In the genomic region with DNA sequence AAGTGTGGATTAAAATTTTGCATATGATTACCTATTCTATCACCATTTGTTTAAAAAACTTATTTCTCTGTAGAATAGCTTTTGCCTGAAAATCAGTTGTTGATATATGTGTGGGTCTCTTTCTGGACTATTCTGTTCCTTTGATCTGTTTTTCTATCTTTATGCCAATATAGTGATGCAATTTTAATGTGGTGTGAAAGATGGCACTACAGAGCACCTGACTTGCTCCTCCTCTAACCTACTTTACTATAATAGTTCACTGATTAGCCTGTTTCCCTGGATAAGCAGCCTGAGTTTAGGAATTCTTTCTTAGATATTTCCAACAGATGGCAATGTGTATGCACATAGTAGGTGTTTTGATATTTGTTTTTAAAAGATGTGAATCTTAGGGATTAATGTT, we compare ENCODE assay signal across 18 cellular contexts.
A peak's percentile ranks its signal among the peaks of the same experiment; 100 is the strongest.
DNase-seq lines count a peak whose midpoint lies in the region; ATAC-seq and TF ChIP-seq lines count a peak whose summit lies in the region.
"Had no signal": no experiment of that assay in that cellular context is flagged by ENCODE, and none has a peak within 500 bp of the region (broad histone marks: within the 10 kb centered on the region; RNA-seq: fewer than 3 reads in every experiment).

No MANE protein-coding gene starts in this region.

- no peaks in the 10 kb centered on the region for H4K20me1 ChIP-seq in MM.1S (ENCODE audit: insufficient read depth, low read length)

- H3K4me3 ChIP-seq in MM.1S (ENCODE audit: low read length), result no peak overlapping the region
- H3K4me3 ChIP-seq: SK-N-MC had no signal

- no peaks in the 10 kb centered on the region for H3K36me3 ChIP-seq in MM.1S (replicated peaks; ENCODE audit: insufficient read depth, low read length)

- no peaks in the 10 kb centered on the region for H3K4me1 ChIP-seq in MM.1S (ENCODE audit: low read length)

- no peaks in the 10 kb centered on the region for H3K9me2 ChIP-seq in MM.1S (replicated peaks; ENCODE audit: insufficient read depth, low read length)

- no peaks in the 10 kb centered on the region for H3K27me3 ChIP-seq in MM.1S (replicated peaks; ENCODE audit: insufficient read depth, low read length)

- peak; percentile 43; the same call in 1 of the 3 replicates for ATAC-seq in SK-N-SH treated with all-trans-retinoic acid at 6 μM for 48 hours
- ATAC-seq in left lobe of liver, result peak; percentile 84
- ATAC-seq in HG03439 (IDR thresholded peaks at IDR 0.05; ENCODE audit: unreplicated experiment), result no peak
- ATAC-seq: CD8-positive, alpha-beta T cell; Panc1; Right ventricle myocardium inferior; T-helper 17 cell had no signal

- H3K4me2 ChIP-seq in MM.1S (ENCODE audit: low read depth, low read length), result no peak overlapping the region

- H3F3A ChIP-seq in MM.1S (ENCODE audit: insufficient read depth, low read length), result no peaks in the 10 kb centered on the region

- no peaks in the 10 kb centered on the region for H3K9me3 ChIP-seq in MM.1S (replicated peaks; ENCODE audit: insufficient read depth, low read length)

- peak; percentile 21 for DNase-seq in NCI-H526 treated with DMSO at 0.1 percent for 48 hours (lab: John Stamatoyannopoulos, UW)
- no peak for DNase-seq in NCI-H526 (lab: John Stamatoyannopoulos, UW)
- no peak for DNase-seq in MM.1S
- no peak for DNase-seq in left lobe of liver (ENCODE audit: low spot score)
- DNase-seq in NCI-H2227 treated with DMSO at 0.1 percent for 48 hours (lab: John Stamatoyannopoulos, UW), result no peak
- no peak for DNase-seq in activated effector memory CD4-positive, alpha-beta T cell treated with Interleukin-2 at 50 U/mL for 16 hours
- DNase-seq: CD8-positive, alpha-beta T cell; HCEC 1CT; Karpas-422; NCI-H1436 treated with DMSO at 0.1 percent for 48 hours; NCI-H446; NK-92 treated with Interleukin-12 subunit alpha and Interleukin-12 subunit beta, amount 100 ng/mL, for 24 hours; T-helper 17 cell had no signal

- 0 out of 2 replicates have a peak, but pooled peaks have one; percentile 10 for TF ChIP-seq CTCF in MM.1S (IDR thresholded peaks at IDR 0.05; ENCODE audit: low read length)

- no peaks in the 10 kb centered on the region for H3K79me2 ChIP-seq in MM.1S (ENCODE audit: low read length)

- H3K27ac ChIP-seq in MM.1S (ENCODE audit: low read length), result no peak overlapping the region
- H3K27ac ChIP-seq: SK-N-MC had no signal

- no peak overlapping the region for H3K9ac ChIP-seq in MM.1S (ENCODE audit: low read length)

- no peak overlapping the region for H2AFZ ChIP-seq in MM.1S (ENCODE audit: low read length)

TF ChIP-seq in SK-N-SH treated with all-trans-retinoic acid at 6 μM for 48 hours, 23 proteins besides CTCF, POLR2A, EP300 and RAD21:
- no peak for TF ChIP-seq ZNF8 (CRISPR knock-in tag; IDR thresholded peaks at IDR 0.05)
- TF ChIP-seq, protein P1, sequence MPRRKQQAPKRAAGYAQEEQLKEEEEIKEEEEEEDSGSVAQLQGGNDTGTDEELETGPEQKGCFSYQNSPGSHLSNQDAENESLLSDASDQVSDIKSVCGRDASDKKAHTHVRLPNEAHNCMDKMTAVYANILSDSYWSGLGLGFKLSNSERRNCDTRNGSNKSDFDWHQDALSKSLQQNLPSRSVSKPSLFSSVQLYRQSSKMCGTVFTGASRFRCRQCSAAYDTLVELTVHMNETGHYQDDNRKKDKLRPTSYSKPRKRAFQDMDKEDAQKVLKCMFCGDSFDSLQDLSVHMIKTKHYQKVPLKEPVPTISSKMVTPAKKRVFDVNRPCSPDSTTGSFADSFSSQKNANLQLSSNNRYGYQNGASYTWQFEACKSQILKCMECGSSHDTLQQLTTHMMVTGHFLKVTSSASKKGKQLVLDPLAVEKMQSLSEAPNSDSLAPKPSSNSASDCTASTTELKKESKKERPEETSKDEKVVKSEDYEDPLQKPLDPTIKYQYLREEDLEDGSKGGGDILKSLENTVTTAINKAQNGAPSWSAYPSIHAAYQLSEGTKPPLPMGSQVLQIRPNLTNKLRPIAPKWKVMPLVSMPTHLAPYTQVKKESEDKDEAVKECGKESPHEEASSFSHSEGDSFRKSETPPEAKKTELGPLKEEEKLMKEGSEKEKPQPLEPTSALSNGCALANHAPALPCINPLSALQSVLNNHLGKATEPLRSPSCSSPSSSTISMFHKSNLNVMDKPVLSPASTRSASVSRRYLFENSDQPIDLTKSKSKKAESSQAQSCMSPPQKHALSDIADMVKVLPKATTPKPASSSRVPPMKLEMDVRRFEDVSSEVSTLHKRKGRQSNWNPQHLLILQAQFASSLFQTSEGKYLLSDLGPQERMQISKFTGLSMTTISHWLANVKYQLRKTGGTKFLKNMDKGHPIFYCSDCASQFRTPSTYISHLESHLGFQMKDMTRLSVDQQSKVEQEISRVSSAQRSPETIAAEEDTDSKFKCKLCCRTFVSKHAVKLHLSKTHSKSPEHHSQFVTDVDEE (CRISPR knock-in tag; IDR thresholded peaks at IDR 0.05), result no peak
- TF ChIP-seq ARNTL (CRISPR knock-in tag; IDR thresholded peaks at IDR 0.05; ENCODE audit: borderline replicate concordance, low read depth), result no peak
- TF ChIP-seq, protein P2, sequence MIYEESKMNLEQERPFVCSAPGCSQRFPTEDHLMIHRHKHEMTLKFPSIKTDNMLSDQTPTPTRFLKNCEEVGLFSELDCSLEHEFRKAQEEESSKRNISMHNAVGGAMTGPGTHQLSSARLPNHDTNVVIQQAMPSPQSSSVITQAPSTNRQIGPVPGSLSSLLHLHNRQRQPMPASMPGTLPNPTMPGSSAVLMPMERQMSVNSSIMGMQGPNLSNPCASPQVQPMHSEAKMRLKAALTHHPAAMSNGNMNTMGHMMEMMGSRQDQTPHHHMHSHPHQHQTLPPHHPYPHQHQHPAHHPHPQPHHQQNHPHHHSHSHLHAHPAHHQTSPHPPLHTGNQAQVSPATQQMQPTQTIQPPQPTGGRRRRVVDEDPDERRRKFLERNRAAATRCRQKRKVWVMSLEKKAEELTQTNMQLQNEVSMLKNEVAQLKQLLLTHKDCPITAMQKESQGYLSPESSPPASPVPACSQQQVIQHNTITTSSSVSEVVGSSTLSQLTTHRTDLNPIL (CRISPR knock-in tag; IDR thresholded peaks at IDR 0.05; ENCODE audit: low read depth), result no peak
- TF ChIP-seq ISL1 (CRISPR knock-in tag; IDR thresholded peaks at IDR 0.05), result no peak
- no peak for TF ChIP-seq ZNF565 (CRISPR knock-in tag; conservative IDR thresholded peaks at IDR 0.05; ENCODE audit: low read depth)
- TF ChIP-seq RARB (CRISPR knock-in tag; IDR thresholded peaks at IDR 0.05), result no peak
- TF ChIP-seq GLIS3 (CRISPR knock-in tag; IDR thresholded peaks at IDR 0.05), result no peak
- no peak for TF ChIP-seq PPARA (CRISPR knock-in tag; IDR thresholded peaks at IDR 0.05; ENCODE audit: borderline replicate concordance)
- TF ChIP-seq CSDC2 (CRISPR knock-in tag; IDR thresholded peaks at IDR 0.05), result no peak
- TF ChIP-seq ZNF70 (CRISPR knock-in tag; IDR thresholded peaks at IDR 0.05), result no peak
- no peak for TF ChIP-seq OSR1 (CRISPR knock-in tag; IDR thresholded peaks at IDR 0.05)
